Comparison of ENCODE assay signal across 8 cellular contexts in genomic region chr20:35662541-35662940, GRCh38. TPM values are rescaled to one million over a fixed set of nuclear protein-coding genes. Genes with fewer than 3 reads are reported as not detected.
DNase-seq lines count a peak whose midpoint lies in the region; ATAC-seq and TF ChIP-seq lines count a peak whose summit lies in the region.

No MANE protein-coding gene starts in this region.

- TF ChIP-seq CTCF in choroid plexus epithelial cell (conservative IDR thresholded peaks at IDR 0.05; ENCODE audit: low read depth, low read length), result no peak
- no peak for TF ChIP-seq CTCF in neural crest cell (conservative IDR thresholded peaks at IDR 0.05)

- H3K27ac ChIP-seq in CD4-positive, CD25-positive, alpha-beta regulatory T cell (ENCODE audit: insufficient read depth, low read length, poor library complexity, severe bottlenecking), result peak overlapping the region; percentile 100

- H3K36me3 ChIP-seq in CD4-positive, CD25-positive, alpha-beta regulatory T cell (ENCODE audit: control insufficient read depth, insufficient read depth, low read length), result no peaks in the 10 kb centered on the region
- H3K36me3 ChIP-seq in MG63, result peaks cover 33% of the 10 kb centered on the region

- no peaks in the 10 kb centered on the region for H3K9me3 Mint-ChIP-seq in CD4-positive, CD25-positive, alpha-beta regulatory T cell
- no peaks in the 10 kb centered on the region for H3K9me3 Mint-ChIP-seq in neural crest cell

- no peaks in the 10 kb centered on the region for H3K27me3 ChIP-seq in CD4-positive, CD25-positive, alpha-beta regulatory T cell (ENCODE audit: control insufficient read depth, insufficient read depth, low read length)
- H3K27me3 ChIP-seq in MG63, result no peaks in the 10 kb centered on the region

- peak overlapping the region; percentile 90 for H3K4me3 ChIP-seq in CD4-positive, CD25-positive, alpha-beta regulatory T cell (ENCODE audit: low read depth, low read length)
- H3K4me3 ChIP-seq in MG63, result peak overlapping the region; percentile 85
- H3K4me3 ChIP-seq in choroid plexus epithelial cell (ENCODE audit: low read depth, low read length), result peak overlapping the region; percentile 77

- H3K4me1 ChIP-seq in CD4-positive, CD25-positive, alpha-beta regulatory T cell (ENCODE audit: control insufficient read depth, insufficient read depth, low read length, poor library complexity, severe bottlenecking), result peaks cover 76% of the 10 kb centered on the region

- DNase-seq in CD4-positive, CD25-positive, alpha-beta regulatory T cell, result no peak
- DNase-seq in MG63 (no peak), choroid plexus epithelial cell (ENCODE audit: low read depth) (no peak), neural crest cell (ENCODE audit: low read depth, low spot score) (no peak), glomerular visceral epithelial cell (ENCODE audit: extremely low spot score) (no peak), NCI-H526 (lab: John Stamatoyannopoulos, UW) (no peak), GM19240 (ENCODE audit: insufficient read length, low spot score) (no peak)

- H3K27me3 Mint-ChIP-seq in CD4-positive, CD25-positive, alpha-beta regulatory T cell, result no peaks in the 10 kb centered on the region
- no peaks in the 10 kb centered on the region for H3K27me3 Mint-ChIP-seq in neural crest cell (ENCODE audit: low read depth)

- no peak for ATAC-seq in CD4-positive, CD25-positive, alpha-beta regulatory T cell (ENCODE audit: low read depth in 2 of 2)
- ATAC-seq in HG03469 (IDR thresholded peaks at IDR 0.05; ENCODE audit: unreplicated experiment), result no peak

- H3K4me1 Mint-ChIP-seq in CD4-positive, CD25-positive, alpha-beta regulatory T cell, result peaks cover 31 to 66% (median 54%) of the 10 kb centered on the region in 4 donors
- peaks cover 58% of the 10 kb centered on the region for H3K4me1 Mint-ChIP-seq in neural crest cell

- H3K27ac Mint-ChIP-seq in CD4-positive, CD25-positive, alpha-beta regulatory T cell, result peak overlapping the region; percentile 98 to 100 (median 99)
- H3K27ac Mint-ChIP-seq in neural crest cell (ENCODE audit: unreplicated experiment), result no peak overlapping the region

- H3K4me3 Mint-ChIP-seq in CD4-positive, CD25-positive, alpha-beta regulatory T cell, result peak overlapping the region; percentile 95 to 97 (median 96)
- peak overlapping the region; percentile 99 for H3K4me3 Mint-ChIP-seq in neural crest cell

- H3K36me3 Mint-ChIP-seq in CD4-positive, CD25-positive, alpha-beta regulatory T cell, result peaks cover 8% of the 10 kb centered on the region
- no peaks in the 10 kb centered on the region for H3K36me3 Mint-ChIP-seq in neural crest cell (ENCODE audit: low read depth)

- H3K9me3 ChIP-seq in CD4-positive, CD25-positive, alpha-beta regulatory T cell (ENCODE audit: control insufficient read depth in 2 of 2, low read length in 2 of 2), result no peaks in the 10 kb centered on the region
- H3K9me3 ChIP-seq in MG63, result no peaks in the 10 kb centered on the region

RNA-seq across cellular contexts. Expression of gene CPNE1, which starts 2.2 kb away (rescaled TPM):
- total RNA-seq in CD4-positive, CD25-positive, alpha-beta regulatory T cell, result 246 TPM
- 100 to 1,000 TPM; 175 to 398 (median 338) TPM for polyA plus RNA-seq in CD4-positive, CD25-positive, alpha-beta regulatory T cell
- 284 and 335 TPM in 2 replicates for total RNA-seq in MG63 (2014; rRNA removed; shearing (Covaris generic); ENCODE audit: low replicate concordance)
- total RNA-seq in neural crest cell, result 236 and 245 TPM in 2 replicates

RNA-seq across cellular contexts. Expression of gene RBM12, which starts 2.2 kb away (rescaled TPM):
- total RNA-seq in CD4-positive, CD25-positive, alpha-beta regulatory T cell, result 128 TPM
- 10 to 100 TPM; 46.6 to 58.0 (median 53.3) TPM for polyA plus RNA-seq in CD4-positive, CD25-positive, alpha-beta regulatory T cell
- 42.9 and 54.6 TPM in 2 replicates for total RNA-seq in MG63 (2014; rRNA removed; shearing (Covaris generic); ENCODE audit: low replicate concordance)
- total RNA-seq in neural crest cell, result 189 and 191 TPM in 2 replicates

RNA-seq across cellular contexts. Expression of gene NFS1, which starts 36.6 kb away (rescaled TPM):
- total RNA-seq in CD4-positive, CD25-positive, alpha-beta regulatory T cell, result 21.2 TPM
- polyA plus RNA-seq in CD4-positive, CD25-positive, alpha-beta regulatory T cell, result 10 to 100 TPM; 22.3 to 32.6 (median 25.4) TPM
- total RNA-seq in MG63 (2014; rRNA removed; shearing (Covaris generic); ENCODE audit: low replicate concordance), result 94.3 and 130 TPM in 2 replicates
- 19.4 and 21.3 TPM in 2 replicates for total RNA-seq in neural crest cell

RNA-seq across cellular contexts. Expression of gene ROMO1, which starts 36.7 kb away (rescaled TPM):
- 48.8 TPM for total RNA-seq in CD4-positive, CD25-positive, alpha-beta regulatory T cell
- 100 to 1,000 TPM; 295 to 378 (median 363) TPM for polyA plus RNA-seq in CD4-positive, CD25-positive, alpha-beta regulatory T cell
- 143 and 318 TPM in 2 replicates for total RNA-seq in MG63 (2014; rRNA removed; shearing (Covaris generic); ENCODE audit: low replicate concordance)
- total RNA-seq in neural crest cell, result 151 and 158 TPM in 2 replicates

RNA-seq across cellular contexts. Expression of gene SPAG4, which starts 46.9 kb away (rescaled TPM):
- total RNA-seq in CD4-positive, CD25-positive, alpha-beta regulatory T cell, result 21.8 TPM
- polyA plus RNA-seq in CD4-positive, CD25-positive, alpha-beta regulatory T cell, result 1 to 10 TPM in 1 of 4 donors, under 1 TPM in 3; 0.11 to 1.2 (median 0.34) TPM
- 0.47 and 1.4 TPM in 2 replicates for total RNA-seq in MG63 (2014; rRNA removed; shearing (Covaris generic); ENCODE audit: low replicate concordance)
- total RNA-seq in neural crest cell, result 2.3 and 3.1 TPM in 2 replicates
